Comparison of ENCODE assay signal across 25 cellular contexts in the genomic region with DNA sequence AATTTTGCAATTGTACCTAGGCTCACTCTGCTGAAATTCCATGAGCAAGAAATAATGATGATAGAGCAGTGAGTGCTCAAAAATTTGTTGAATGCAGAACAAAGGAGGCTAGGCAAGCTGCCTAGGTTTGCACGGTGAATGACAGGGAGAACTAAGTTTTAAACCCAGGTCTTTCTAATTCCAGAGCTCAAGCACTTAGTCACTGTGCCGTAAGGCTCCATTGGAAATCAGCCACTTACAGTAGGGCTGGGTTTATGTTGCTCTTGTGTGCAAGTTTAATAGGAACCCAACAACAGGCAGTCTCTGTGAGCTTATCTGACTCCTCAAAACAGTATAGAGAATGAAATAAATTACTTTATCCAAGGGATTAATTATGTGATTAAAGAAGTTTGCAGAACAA.
"Had no signal": no experiment of that assay in that cellular context is flagged by ENCODE, and none has a peak within 500 bp of the region (broad histone marks: within the 10 kb centered on the region; RNA-seq: fewer than 3 reads in every experiment).

No MANE protein-coding gene starts in this region.

- H3K27me3 Mint-ChIP-seq: brain; dendritic cell treated with granulocyte-macrophage colony-stimulating factor and Interleukin-4, amounts not matched to agents 40 ng/mL and 50 ng/mL, for 4 days had no signal

- H3K9me3 ChIP-seq: right lobe of liver, upper lobe of left lung had no signal

- H3K4me1 Mint-ChIP-seq: activated CD4-positive, alpha-beta T cell treated with anti-CD3 and anti-CD28 coated beads, Interleukin-2, amount 10 ng/mL, durations not matched to agents 7 days and 5 days; brain; nephron; T-helper 17 cell had no signal

- H3K27ac ChIP-seq: esophagus squamous epithelium, gastroesophageal sphincter, hepatocyte, right lobe of liver, skin epidermis, upper lobe of left lung had no signal

- H3K36me3 ChIP-seq: esophagus squamous epithelium, gastroesophageal sphincter, right lobe of liver, upper lobe of left lung had no signal

- H3K9me3 Mint-ChIP-seq: activated CD4-positive, alpha-beta T cell treated with anti-CD3 and anti-CD28 coated beads, Interleukin-2, amount 10 ng/mL, durations not matched to agents 7 days and 5 days; activated CD8-positive, alpha-beta T cell treated with anti-CD3 and anti-CD28 coated beads for 36 hours; activated naive CD4-positive, alpha-beta T cell treated with anti-CD3 and anti-CD28 coated beads, Interleukin-2, amount 50 U/mL, for 72 hours; activated T-helper 2 cell treated with anti-CD3 and anti-CD28 coated beads, Interferon-gamma antibody, Interleukin-2, Interleukin-4, amounts not matched to agents 10 μg/mL and 5 μg/mL and 100 μg/mL, durations not matched to agents 14 hours and 24 hours and 36 hours; dendritic cell treated with granulocyte-macrophage colony-stimulating factor and Interleukin-4, amounts not matched to agents 40 ng/mL and 50 ng/mL, for 4 days; stimulated activated naive CD8-positive, alpha-beta T cell treated with anti-CD3 and anti-CD28 coated beads, Interleukin-15, Interleukin-2, amounts not matched to agents 100 ng/mL and 50 ng/mL, for 24 hours had no signal

- H3K27ac Mint-ChIP-seq: activated CD4-positive, alpha-beta T cell treated with anti-CD3 and anti-CD28 coated beads, Interleukin-2, amount 10 ng/mL, durations not matched to agents 7 days and 5 days; activated CD8-positive, alpha-beta T cell treated with anti-CD3 and anti-CD28 coated beads for 36 hours; activated naive CD4-positive, alpha-beta T cell treated with anti-CD3 and anti-CD28 coated beads, Interleukin-2, amount 50 U/mL, for 72 hours; activated T-helper 2 cell treated with anti-CD3 and anti-CD28 coated beads, Interferon-gamma antibody, Interleukin-2, Interleukin-4, amounts not matched to agents 10 μg/mL and 5 μg/mL and 100 μg/mL, durations not matched to agents 14 hours and 24 hours and 36 hours; brain; dendritic cell treated with granulocyte-macrophage colony-stimulating factor and Interleukin-4, amounts not matched to agents 40 ng/mL and 50 ng/mL, for 4 days; nephron; stimulated activated naive CD8-positive, alpha-beta T cell treated with anti-CD3 and anti-CD28 coated beads, Interleukin-15, Interleukin-2, amounts not matched to agents 100 ng/mL and 50 ng/mL, for 24 hours; T-helper 17 cell had no signal

- DNase-seq: activated CD4-positive, alpha-beta T cell treated with anti-CD3 and anti-CD28 coated beads for 1 hour; activated CD4-positive, alpha-beta T cell treated with anti-CD3 and anti-CD28 coated beads, Interleukin-2, amount 10 ng/mL, durations not matched to agents 7 days and 5 days; activated CD8-positive, alpha-beta T cell treated with anti-CD3 and anti-CD28 coated beads for 36 hours; activated T-cell treated with anti-CD3 and anti-CD28 coated beads, Interleukin-2, amount 50 U/mL, for 48 hours; anterior cingulate cortex; caudate nucleus; esophagus squamous epithelium; left colon; mammary epithelial cell; right lobe of liver; stimulated activated CD4-positive, alpha-beta T cell treated with anti-CD3 and anti-CD28 coated beads, Interleukin-12 subunit alpha, Interleukin-12 subunit beta, amount 100 ng/mL, for 4 hours; stimulated activated CD4-positive, alpha-beta T cell treated with anti-CD3 and anti-CD28 coated beads, Interleukin-4, amount 100 ng/mL, for 1 hour; substantia nigra; T-helper 17 cell; T1000; upper lobe of left lung had no signal

- ATAC-seq: activated CD8-positive, alpha-beta T cell treated with anti-CD3 and anti-CD28 coated beads for 36 hours; activated naive CD4-positive, alpha-beta T cell treated with anti-CD3 and anti-CD28 coated beads, Interleukin-2, amount 50 U/mL, for 72 hours; gastroesophageal sphincter; left colon; right lobe of liver; T-helper 17 cell had no signal

- H3K4me3 Mint-ChIP-seq: activated CD4-positive, alpha-beta T cell treated with anti-CD3 and anti-CD28 coated beads, Interleukin-2, amount 10 ng/mL, durations not matched to agents 7 days and 5 days; activated CD8-positive, alpha-beta T cell treated with anti-CD3 and anti-CD28 coated beads for 36 hours; brain; dendritic cell treated with granulocyte-macrophage colony-stimulating factor and Interleukin-4, amounts not matched to agents 40 ng/mL and 50 ng/mL, for 4 days; nephron; stimulated activated naive CD8-positive, alpha-beta T cell treated with anti-CD3 and anti-CD28 coated beads, Interleukin-15, Interleukin-2, amounts not matched to agents 100 ng/mL and 50 ng/mL, for 24 hours; T-helper 17 cell had no signal

- H3K27me3 ChIP-seq: esophagus squamous epithelium, gastroesophageal sphincter, hepatocyte, right lobe of liver, upper lobe of left lung had no signal

- H3K36me3 Mint-ChIP-seq: activated naive CD4-positive, alpha-beta T cell treated with anti-CD3 and anti-CD28 coated beads, Interleukin-2, amount 50 U/mL, for 72 hours had no signal

- H3K4me3 ChIP-seq: esophagus squamous epithelium, gastroesophageal sphincter, hepatocyte, right lobe of liver, skin epidermis, upper lobe of left lung had no signal

- H3K4me1 ChIP-seq: gastroesophageal sphincter, right lobe of liver, upper lobe of left lung had no signal
